Comparison of ENCODE assay signal across 8 cellular contexts in the genomic region with DNA sequence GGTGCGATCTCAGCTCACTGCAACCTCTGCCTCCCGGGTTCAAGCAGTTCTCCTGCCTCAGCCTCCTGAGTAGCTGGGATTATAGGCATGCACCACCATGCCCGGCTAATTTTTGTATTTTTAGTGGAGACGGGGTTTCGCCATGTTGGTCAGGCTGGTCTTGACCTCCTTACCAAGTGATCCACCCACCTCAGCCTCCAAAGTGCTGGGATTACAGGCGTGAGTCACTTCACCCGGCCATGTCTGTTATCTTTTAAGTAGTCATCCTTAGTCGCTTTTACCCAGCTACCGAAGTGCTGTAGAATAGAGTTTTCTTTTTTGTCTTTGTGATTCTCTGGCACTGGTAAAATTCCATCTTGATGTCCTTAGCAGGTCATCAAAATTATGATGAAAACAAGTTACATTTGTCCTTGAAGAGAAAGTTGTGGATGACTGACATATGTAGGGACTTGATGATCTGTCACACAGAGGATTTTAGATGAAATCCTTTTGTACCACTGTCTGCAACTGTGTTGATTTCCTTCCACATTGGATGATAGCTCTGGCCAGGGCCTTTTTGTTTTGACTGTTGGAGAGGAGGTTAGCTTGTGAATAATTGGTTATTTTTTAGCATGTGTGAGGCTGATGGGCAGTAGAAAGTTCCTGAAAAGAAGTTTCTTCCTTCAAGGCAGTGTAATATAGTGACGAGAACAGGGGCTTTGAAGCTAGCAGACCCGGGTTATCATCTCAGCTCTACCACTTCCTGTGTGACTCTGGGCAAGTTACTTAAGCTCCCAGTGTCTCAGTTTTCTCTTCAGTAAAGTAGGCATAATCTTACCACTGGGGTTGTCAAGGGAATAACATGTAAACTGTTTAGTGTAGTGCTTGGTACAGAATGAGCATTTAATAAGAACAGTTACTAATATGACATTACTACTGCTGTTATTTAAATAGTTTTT. TPM values are rescaled to one million over a fixed set of nuclear protein-coding genes. Genes with fewer than 3 reads are reported as not detected.
DNase-seq lines count a peak whose midpoint lies in the region; ATAC-seq and TF ChIP-seq lines count a peak whose summit lies in the region.

No MANE protein-coding gene starts in this region.

- intact Hi-C loops in CD4-positive, alpha-beta memory T cell (cut with micrococcal nuclease), result loop anchor here (2.0 to 5.0 kb wide), 2 partner anchors 18 to 39 kb away; a partner anchor contains a TSS

- no peaks in the 10 kb centered on the region for H3K9me3 Mint-ChIP-seq in CD4-positive, alpha-beta memory T cell

- no peaks in the 10 kb centered on the region for H3K9me3 ChIP-seq in CD4-positive, alpha-beta memory T cell (ENCODE audit: control insufficient read depth in 1 of 2, low read length in 2 of 2)

- H3K36me3 Mint-ChIP-seq in CD4-positive, alpha-beta memory T cell, result peaks cover 11 to 13% of the 10 kb centered on the region in 2 donors

- ATAC-seq in GM21390 (IDR thresholded peaks at IDR 0.05; ENCODE audit: unreplicated experiment), result peak; percentile 37
- ATAC-seq in foreskin keratinocyte, result no peak

- CTCF ChIA-PET in CD4-positive, alpha-beta memory T cell (lab: Charles Lee; ENCODE audit: partially characterized antibody), result interaction anchor here (0.9 to 2.3 kb wide), 6 partner anchors 8 to 50 kb away, joined by 3 to 12 read pairs (median 4); a partner anchor contains a TSS

- H3K27ac ChIP-seq in CD4-positive, alpha-beta memory T cell (ENCODE audit: low read depth, low read length), result peak overlapping the region; percentile 18
- H3K27ac ChIP-seq in foreskin keratinocyte, result peak overlapping the region; percentile 86

- peaks cover 47% of the 10 kb centered on the region for H3K4me1 ChIP-seq in CD4-positive, alpha-beta memory T cell (ENCODE audit: insufficient read depth, low read length)
- H3K4me1 ChIP-seq in foreskin keratinocyte, result peaks cover 46% of the 10 kb centered on the region

- peak overlapping the region; percentile 85 to 98 (median 92) for H3K27ac Mint-ChIP-seq in CD4-positive, alpha-beta memory T cell

- H3K36me3 ChIP-seq in CD4-positive, alpha-beta memory T cell (ENCODE audit: insufficient read depth, low read length), result no peaks in the 10 kb centered on the region

- DNase-seq in CD4-positive, alpha-beta memory T cell, result peak; percentile 47 to 67 (median 57)
- peak; percentile 14 for DNase-seq in T-helper 22 cell (ENCODE audit: low read depth)
- peak in 1 of 2 donors; percentile 27 for DNase-seq in foreskin keratinocyte
- DNase-seq in NCI-H1092 treated with DMSO at 0.1 percent for 48 hours (lab: John Stamatoyannopoulos, UW), result no peak
- DNase-seq in NCI-H2029 (lab: John Stamatoyannopoulos, UW), result no peak
- DNase-seq in Ammon's horn (ENCODE audit: low spot score), result no peak
- no peak for DNase-seq in cerebellar nuclear complex (lab: John Stamatoyannopoulos, UW)

- H3K4me1 Mint-ChIP-seq in CD4-positive, alpha-beta memory T cell, result peaks cover 41 to 62% (median 49%) of the 10 kb centered on the region in 4 donors

- H3K27me3 Mint-ChIP-seq in CD4-positive, alpha-beta memory T cell, result no peaks in the 10 kb centered on the region

- H3K4me3 Mint-ChIP-seq in CD4-positive, alpha-beta memory T cell, result peak overlapping the region in 7 of 8 donors; percentile 49 to 74 (median 61)

- no peak for TF ChIP-seq CTCF in foreskin keratinocyte (conservative IDR thresholded peaks at IDR 0.05)

- peak overlapping the region in 1 of 2 donors; percentile 14 for H3K4me3 ChIP-seq in CD4-positive, alpha-beta memory T cell (ENCODE audit: low read length in 2 of 2)

- POLR2A ChIA-PET in CD4-positive, alpha-beta memory T cell (lab: Charles Lee; ENCODE audit: partially characterized antibody), result interaction anchor here (0.9 to 4.8 kb wide), 4 partner anchors 9 to 352 kb away, joined by 3 to 61 read pairs (median 3); a partner anchor contains a TSS

- no peaks in the 10 kb centered on the region for H3K27me3 ChIP-seq in CD4-positive, alpha-beta memory T cell (ENCODE audit: insufficient read depth, low read length)
- no peaks in the 10 kb centered on the region for H3K27me3 ChIP-seq in foreskin keratinocyte

RNA-seq across cellular contexts. Expression of a gene that starts 18.8 kb away (rescaled TPM):
- total RNA-seq in CD4-positive, alpha-beta memory T cell, result 10 to 100 TPM; 32.5 to 32.8 TPM
- 10 to 100 TPM; 16.9 to 23.0 TPM for polyA plus RNA-seq in CD4-positive, alpha-beta memory T cell
- 39.2 and 39.8 TPM in 2 replicates for total RNA-seq in foreskin keratinocyte
- polyA plus RNA-seq in foreskin keratinocyte, result 22.6 and 24.7 TPM in 2 replicates

Comparison
In these comparisons a context has a peak if more than half of its experiments do, and no peak if none do; other contexts are left out.
1. DNase-seq: peak in CD4-positive, alpha-beta memory T cell (5 of 5) and T-helper 22 cell (single experiment); none in NCI-H1092 treated with DMSO at 0.1 percent for 48 hours (single experiment), NCI-H2029 (single experiment), Ammon's horn (single experiment) and cerebellar nuclear complex (0 of 2).